19 cellular contexts compared by ENCODE assay signal in the genomic region with DNA sequence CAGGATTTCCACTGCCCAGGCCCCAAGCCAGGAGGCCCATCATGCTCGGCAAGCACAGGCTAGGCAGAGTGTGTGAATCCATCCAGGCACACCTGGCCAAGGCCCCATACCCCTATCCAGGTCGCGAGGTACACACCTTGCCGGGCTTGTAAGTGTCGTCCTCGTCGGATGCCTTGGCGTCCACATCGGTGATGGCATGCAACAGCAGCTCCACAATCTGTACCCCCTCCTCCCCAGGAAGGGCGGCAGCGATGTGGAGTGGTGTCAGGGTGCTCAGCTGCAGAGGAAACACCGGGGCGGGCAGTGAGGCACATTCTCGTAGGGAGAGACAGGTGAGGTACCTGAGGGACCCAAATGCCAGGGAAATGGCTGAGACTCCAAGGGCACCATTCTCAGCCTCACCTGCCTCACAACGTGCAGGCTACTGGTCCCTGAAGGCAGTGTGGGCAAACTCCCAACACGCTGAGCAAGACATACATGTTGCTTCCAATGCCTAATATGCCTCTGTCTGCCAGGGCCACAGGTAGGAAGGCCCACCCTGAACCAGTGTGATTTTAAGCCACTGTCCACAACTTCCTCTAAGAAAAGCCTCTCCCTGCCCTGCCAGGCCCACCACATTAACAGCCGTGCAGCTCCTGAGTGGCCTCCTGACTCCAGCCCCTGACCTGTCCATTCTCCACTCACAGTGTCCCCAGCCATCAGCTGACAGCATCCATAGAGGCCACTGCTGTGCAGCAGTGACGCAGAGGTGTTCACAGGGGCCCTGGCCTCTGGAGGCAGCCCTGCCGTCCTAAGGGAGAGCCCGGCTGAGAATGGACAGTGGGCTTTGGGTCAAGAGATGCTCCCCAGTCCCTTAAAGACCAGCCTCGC. TPM values are rescaled to one million over a fixed set of nuclear protein-coding genes. Genes with fewer than 3 reads are reported as not detected.
A peak's percentile ranks its signal among the peaks of the same experiment; 100 is the strongest.
DNase-seq lines count a peak whose midpoint lies in the region; ATAC-seq, FAIRE-seq and TF ChIP-seq lines count a peak whose summit lies in the region.
"Had no signal": no experiment of that assay in that cellular context is flagged by ENCODE, and none has a peak within 500 bp of the region (broad histone marks: within the 10 kb centered on the region; RNA-seq: fewer than 3 reads in every experiment).

No MANE protein-coding gene starts in this region.

- WGBS in HepG2 (ENCODE audit: low lambda C conversion rate): 96% methylated on average over 21 of the region's 21 CpGs
- 94% methylated on average over 21 of the region's 21 CpGs for WGBS in smooth muscle cell (ENCODE audit: low lambda C conversion rate)

- no peak for DNase-seq in activated naive CD4-positive, alpha-beta T cell treated with anti-CD3 and anti-CD28 coated beads, Interleukin-2, amount 10 ng/mL, durations not matched to agents 7 days and 5 days
- DNase-seq in activated naive CD4-positive, alpha-beta T cell treated with anti-CD3 and anti-CD28 coated beads, Interleukin-2, amount 50 U/mL, for 16 hours: no peak
- peak; percentile 7 for DNase-seq in activated CD4-positive, alpha-beta memory T cell treated with anti-CD3 and anti-CD28 coated beads, Interleukin-2, amount 10 ng/mL, durations not matched to agents 7 days and 5 days
- DNase-seq in HepG2 (ENCODE audit: low spot score): no peak
- DNase-seq in type B pancreatic cell (ENCODE audit: extremely low spot score, unreplicated experiment): peak; percentile 59
- DNase-seq in CD8-positive, alpha-beta memory T cell: no peak
- no peak for DNase-seq in smooth muscle cell (lab: John Stamatoyannopoulos, UW; ENCODE audit: unreplicated experiment)
- no peak for DNase-seq in NCI-H1048 (lab: John Stamatoyannopoulos, UW)
- DNase-seq: DMS153, NCI-H1436, NCI-H524 treated with DMSO at 0.1 percent for 48 hours had no signal

- CTCF ChIA-PET in activated naive CD4-positive, alpha-beta T cell treated with anti-CD3 and anti-CD28 coated beads, Interleukin-2, amount 10 ng/mL, durations not matched to agents 7 days and 5 days (lab: Charles Lee): interaction anchor here (1.3 to 1.8 kb wide), 4 partner anchors 10 to 75 kb away, joined by 4 to 20 read pairs (median 7); no protein-coding TSS in a partner anchor
- CTCF ChIA-PET in activated CD4-positive, alpha-beta memory T cell treated with anti-CD3 and anti-CD28 coated beads, Interleukin-2, amount 10 ng/mL, durations not matched to agents 7 days and 5 days (lab: Charles Lee): interaction anchor here (0.8 to 2.9 kb wide), 4 partner anchors 16 to 220 kb away, joined by 3 to 49 read pairs (median 22); partner anchors contain the start of gene CAPN10
- CTCF ChIA-PET in HepG2 (lab: Yijun Ruan, JAX; ENCODE audit: low intra/inter-chr PET ratio, low total read pairs): interaction anchor here (1.3 to 1.6 kb wide), 2 partner anchors 91 to 248 kb away, joined by 4 to 5 read pairs; no protein-coding TSS in a partner anchor
- CTCF ChIA-PET in CD8-positive, alpha-beta memory T cell (lab: Charles Lee): interaction anchor here (1.2 to 3.1 kb wide), 8 partner anchors 16 to 327 kb away, joined by 3 to 39 read pairs (median 10); partner anchors contain the start of gene CAPN10

- H3K36me3 Mint-ChIP-seq in activated naive CD4-positive, alpha-beta T cell treated with anti-CD3 and anti-CD28 coated beads, Interleukin-2, amount 10 ng/mL, durations not matched to agents 7 days and 5 days: peaks cover 1% of the 10 kb centered on the region
- no peaks in the 10 kb centered on the region for H3K36me3 Mint-ChIP-seq in activated CD4-positive, alpha-beta memory T cell treated with anti-CD3 and anti-CD28 coated beads, Interleukin-2, amount 10 ng/mL, durations not matched to agents 7 days and 5 days (ENCODE audit: low read depth)
- H3K36me3 Mint-ChIP-seq in type B pancreatic cell: no peaks in the 10 kb centered on the region
- H3K36me3 Mint-ChIP-seq in CD8-positive, alpha-beta memory T cell: peaks cover 6 to 31% (median 13%) of the 10 kb centered on the region in 3 donors

- H4K20me1 ChIP-seq in HepG2 (ENCODE audit: insufficient read depth, low read length) (no peaks in the 10 kb centered on the region; the same call in 1 of the 2 replicates), smooth muscle cell (ENCODE audit: low read depth) (no peaks in the 10 kb centered on the region)

- H3K9me3 Mint-ChIP-seq in activated naive CD4-positive, alpha-beta T cell treated with anti-CD3 and anti-CD28 coated beads, Interleukin-2, amount 10 ng/mL, durations not matched to agents 7 days and 5 days: no peaks in the 10 kb centered on the region
- no peaks in the 10 kb centered on the region for H3K9me3 Mint-ChIP-seq in activated CD4-positive, alpha-beta memory T cell treated with anti-CD3 and anti-CD28 coated beads, Interleukin-2, amount 10 ng/mL, durations not matched to agents 7 days and 5 days
- H3K9me3 Mint-ChIP-seq in type B pancreatic cell: no peaks in the 10 kb centered on the region
- no peaks in the 10 kb centered on the region for H3K9me3 Mint-ChIP-seq in CD8-positive, alpha-beta memory T cell
- H3K9me3 Mint-ChIP-seq: activated naive CD8-positive, alpha-beta T cell treated with anti-CD3 and anti-CD28 coated beads, Interleukin-2, amount 50 U/mL, for 24 hours; activated T-helper 1 cell treated with anti-CD3 and anti-CD28 coated beads, Interleukin-12 subunit alpha, Interleukin-12 subunit beta, Interleukin-2, Interleukin-4 antibody, amounts not matched to agents 30 ng/mL and 10 ng/mL and 1 ng/mL, durations not matched to agents 14 hours and 24 hours and 36 hours; CD4-positive, alpha-beta T cell had no signal

- no peaks in the 10 kb centered on the region for H3K9me3 ChIP-seq in HepG2 (ENCODE audit: low read length)
- H3K9me3 ChIP-seq in CD8-positive, alpha-beta memory T cell (ENCODE audit: low read length): no peaks in the 10 kb centered on the region
- no peaks in the 10 kb centered on the region for H3K9me3 ChIP-seq in smooth muscle cell (replicated peaks; ENCODE audit: low read depth)
- H3K9me3 ChIP-seq: body of pancreas, colonic mucosa, uterus had no signal

- H2AFZ ChIP-seq in HepG2 (ENCODE audit: low read length) (no peak overlapping the region), smooth muscle cell (ENCODE audit: low read depth) (no peak overlapping the region)

- H3K36me3 ChIP-seq in HepG2 (replicated peaks in 1 of 2; ENCODE audit: control insufficient read depth in 1 of 2, insufficient read depth in 2 of 2, low read length in 2 of 2) (peaks cover 6 to 10% of the 10 kb centered on the region in 2 experiments; a peak in 3 of 5 replicates), smooth muscle cell (ENCODE audit: low read depth) (no peaks in the 10 kb centered on the region)
- no peaks in the 10 kb centered on the region for H3K36me3 ChIP-seq in CD8-positive, alpha-beta memory T cell (ENCODE audit: insufficient read depth, low read length)
- H3K36me3 ChIP-seq: colonic mucosa, uterus had no signal

- in situ Hi-C loops in HepG2 (cut with HindIII; ENCODE audit: extremely low pct_ligation_motif_present, low pct_unique_long_range_greater_than_20kb): no loop called here

- peaks cover 13% of the 10 kb centered on the region for H3K4me1 Mint-ChIP-seq in activated naive CD4-positive, alpha-beta T cell treated with anti-CD3 and anti-CD28 coated beads, Interleukin-2, amount 10 ng/mL, durations not matched to agents 7 days and 5 days
- H3K4me1 Mint-ChIP-seq in activated CD4-positive, alpha-beta memory T cell treated with anti-CD3 and anti-CD28 coated beads, Interleukin-2, amount 10 ng/mL, durations not matched to agents 7 days and 5 days: peaks cover 16% of the 10 kb centered on the region
- peaks cover 4% of the 10 kb centered on the region for H3K4me1 Mint-ChIP-seq in type B pancreatic cell (ENCODE audit: unreplicated experiment)
- H3K4me1 Mint-ChIP-seq in CD8-positive, alpha-beta memory T cell: peaks cover 10 to 14% (median 12%) of the 10 kb centered on the region in 3 donors

- no peaks in the 10 kb centered on the region for H3K27me3 ChIP-seq in HepG2 (ENCODE audit: control insufficient read depth in 1 of 2, insufficient read depth in 2 of 2, low read length in 2 of 2)
- no peaks in the 10 kb centered on the region for H3K27me3 ChIP-seq in CD8-positive, alpha-beta memory T cell (ENCODE audit: insufficient read depth, low read length, poor library complexity, severe bottlenecking)
- no peaks in the 10 kb centered on the region for H3K27me3 ChIP-seq in smooth muscle cell (ENCODE audit: low read depth)
- H3K27me3 ChIP-seq: body of pancreas, colonic mucosa, uterus had no signal

- H3K27ac Mint-ChIP-seq in activated naive CD4-positive, alpha-beta T cell treated with anti-CD3 and anti-CD28 coated beads, Interleukin-2, amount 10 ng/mL, durations not matched to agents 7 days and 5 days: peak overlapping the region; percentile 60
- no peak overlapping the region for H3K27ac Mint-ChIP-seq in activated CD4-positive, alpha-beta memory T cell treated with anti-CD3 and anti-CD28 coated beads, Interleukin-2, amount 10 ng/mL, durations not matched to agents 7 days and 5 days
- H3K27ac Mint-ChIP-seq in type B pancreatic cell: no peak overlapping the region
- H3K27ac Mint-ChIP-seq in CD8-positive, alpha-beta memory T cell: no peak overlapping the region
- H3K27ac Mint-ChIP-seq: activated naive CD8-positive, alpha-beta T cell treated with anti-CD3 and anti-CD28 coated beads, Interleukin-2, amount 50 U/mL, for 24 hours had no signal

- H3F3A ChIP-seq in smooth muscle cell (ENCODE audit: low read depth): no peaks in the 10 kb centered on the region

- H3K4me2 ChIP-seq in HepG2 (ENCODE audit: low read depth, low read length) (no peak overlapping the region), smooth muscle cell (no peak overlapping the region)

- H3K4me1 ChIP-seq in HepG2 (ENCODE audit: insufficient read depth, low read length) (no peaks in the 10 kb centered on the region), smooth muscle cell (ENCODE audit: low read depth) (no peaks in the 10 kb centered on the region)
- peaks cover 11% of the 10 kb centered on the region for H3K4me1 ChIP-seq in CD8-positive, alpha-beta memory T cell (ENCODE audit: insufficient read depth, low read length)
- H3K4me1 ChIP-seq: body of pancreas, colonic mucosa, uterus had no signal

- H3K4me3 ChIP-seq in HepG2 (replicated peaks in 1 of 3; ENCODE audit: insufficient read depth in 1 of 3, low read depth in 2 of 3, low read length in 3 of 3): no peak overlapping the region
- no peak overlapping the region for H3K4me3 ChIP-seq in CD8-positive, alpha-beta memory T cell (ENCODE audit: low read length)
- no peak overlapping the region for H3K4me3 ChIP-seq in smooth muscle cell
- H3K4me3 ChIP-seq: body of pancreas, colonic mucosa, uterus had no signal

- no peak overlapping the region for H3K27ac ChIP-seq in HepG2 (ENCODE audit: extremely low read length, insufficient read depth, low read length)
- H3K27ac ChIP-seq in CD8-positive, alpha-beta memory T cell (ENCODE audit: low read depth, low read length): no peak overlapping the region
- H3K27ac ChIP-seq in smooth muscle cell (ENCODE audit: low read depth): no peak overlapping the region
- H3K27ac ChIP-seq: body of pancreas, colonic mucosa, uterus had no signal

- TF ChIP-seq EP300 in HepG2 (IDR thresholded peaks at IDR 0.05; ENCODE audit: low read depth in 2 of 2, low read length in 2 of 2) (no peak), HepG2 (CRISPR knock-in tag; IDR thresholded peaks at IDR 0.05; ENCODE audit: borderline replicate concordance) (no peak)

- no peak for TF ChIP-seq RAD21 in HepG2 (CRISPR knock-in tag; IDR thresholded peaks at IDR 0.05)

- POLR2A ChIA-PET in activated CD4-positive, alpha-beta memory T cell treated with anti-CD3 and anti-CD28 coated beads, Interleukin-2, amount 10 ng/mL, durations not matched to agents 7 days and 5 days (lab: Charles Lee): interaction anchor here (1.4 to 3.1 kb wide), 2 partner anchors 54 to 67 kb away, joined by 4 to 17 read pairs; no protein-coding TSS in a partner anchor
- POLR2A ChIA-PET in HepG2 (lab: Yijun Ruan, JAX): interaction anchor here (1.4 kb wide), 1 partner anchor 67 kb away, joined by 3 read pairs; no protein-coding TSS in a partner anchor
- POLR2A ChIA-PET in CD8-positive, alpha-beta memory T cell (lab: Charles Lee): no interaction called here

- TF ChIP-seq CTCF in HepG2 (CRISPR knock-in tag; IDR thresholded peaks at IDR 0.05) (no peak), type B pancreatic cell (conservative IDR thresholded peaks at IDR 0.05) (no peak), smooth muscle cell (IDR thresholded peaks at IDR 0.05; ENCODE audit: borderline replicate concordance, insufficient read depth, poor library complexity, severe bottlenecking) (no peak)

- no peak for FAIRE-seq in HepG2 (lab: Jason Lieb, UNC)
- FAIRE-seq: endometrium had no signal

- H3K9ac ChIP-seq in HepG2 (ENCODE audit: insufficient read depth, low read depth, low read length) (no peak overlapping the region), smooth muscle cell (ENCODE audit: low read depth) (no peak overlapping the region)

- H3K27me3 Mint-ChIP-seq in activated naive CD4-positive, alpha-beta T cell treated with anti-CD3 and anti-CD28 coated beads, Interleukin-2, amount 10 ng/mL, durations not matched to agents 7 days and 5 days: no peaks in the 10 kb centered on the region
- no peaks in the 10 kb centered on the region for H3K27me3 Mint-ChIP-seq in activated CD4-positive, alpha-beta memory T cell treated with anti-CD3 and anti-CD28 coated beads, Interleukin-2, amount 10 ng/mL, durations not matched to agents 7 days and 5 days
- no peaks in the 10 kb centered on the region for H3K27me3 Mint-ChIP-seq in type B pancreatic cell
- H3K27me3 Mint-ChIP-seq in CD8-positive, alpha-beta memory T cell: peaks cover 0 to 2% of the 10 kb centered on the region in 2 donors
- H3K27me3 Mint-ChIP-seq: activated naive CD8-positive, alpha-beta T cell treated with anti-CD3 and anti-CD28 coated beads, Interleukin-2, amount 50 U/mL, for 24 hours; CD4-positive, alpha-beta T cell; memory B cell had no signal

- no peak for TF ChIP-seq POLR2A in HepG2 (IDR thresholded peaks at IDR 0.05; ENCODE audit: insufficient read depth in 1 of 2, low read depth in 2 of 2, low read length in 2 of 2)

- no peak overlapping the region for H3K4me3 Mint-ChIP-seq in activated naive CD4-positive, alpha-beta T cell treated with anti-CD3 and anti-CD28 coated beads, Interleukin-2, amount 10 ng/mL, durations not matched to agents 7 days and 5 days
- no peak overlapping the region for H3K4me3 Mint-ChIP-seq in activated CD4-positive, alpha-beta memory T cell treated with anti-CD3 and anti-CD28 coated beads, Interleukin-2, amount 10 ng/mL, durations not matched to agents 7 days and 5 days
- no peak overlapping the region for H3K4me3 Mint-ChIP-seq in type B pancreatic cell
- H3K4me3 Mint-ChIP-seq in CD8-positive, alpha-beta memory T cell: no peak overlapping the region
- H3K4me3 Mint-ChIP-seq: activated naive CD8-positive, alpha-beta T cell treated with anti-CD3 and anti-CD28 coated beads, Interleukin-2, amount 50 U/mL, for 24 hours; activated T-helper 1 cell treated with anti-CD3 and anti-CD28 coated beads, Interleukin-12 subunit alpha, Interleukin-12 subunit beta, Interleukin-2, Interleukin-4 antibody, amounts not matched to agents 30 ng/mL and 10 ng/mL and 1 ng/mL, durations not matched to agents 14 hours and 24 hours and 36 hours; CD4-positive, alpha-beta T cell; memory B cell had no signal

- no peaks in the 10 kb centered on the region for H3K79me2 ChIP-seq in HepG2 (ENCODE audit: insufficient read depth, low read length)
- no peaks in the 10 kb centered on the region for H3K79me2 ChIP-seq in smooth muscle cell (ENCODE audit: low read depth)

- intact Hi-C loops in HepG2 (cut with micrococcal nuclease; ENCODE audit: unreplicated experiment): loop anchor here (10.0 kb wide), 1 partner anchor 132 kb away; no protein-coding TSS in a partner anchor

- BruUV-seq in HepG2 (replicated peaks; lab: Mats Ljungman, UMichigan): no TSS peak

- ATAC-seq in HepG2: no peak; the same call in 2 of the 3 replicates

RNA-seq across cellular contexts. Expression of gene ANKMY1, which starts 44.9 kb away (rescaled TPM):
- total RNA-seq in activated CD4-positive, alpha-beta memory T cell treated with anti-CD3 and anti-CD28 coated beads, Interleukin-2, amount 10 ng/mL, durations not matched to agents 7 days and 5 days: 10 to 100 TPM; 28.2 to 31.5 TPM
- total RNA-seq in HepG2 (2016; rRNA removed; fragmentation: Illumina TruSeq; extraction: Trizol) (7.3 and 11.7 TPM in 2 replicates), type B pancreatic cell (ENCODE audit: low replicate concordance) (13.4 and 16.8 TPM in 2 replicates), smooth muscle cell (3.4 and 8.7 TPM in 2 replicates)
- 9.7 and 12.6 TPM in 2 replicates for total RNA-seq in HepG2 (2016; cell fraction: cytosol; rRNA removed; fragmentation: Illumina TruSeq; extraction: Trizol; ENCODE audit: low read depth)
- 8.8 and 12.4 TPM in 2 replicates for total RNA-seq in HepG2 (2016; cell fraction: insoluble cytoplasmic fraction; rRNA removed; fragmentation: Illumina TruSeq; extraction: Trizol)
- 10.6 and 11.9 TPM in 2 replicates for total RNA-seq in HepG2 (2016; cell fraction: membrane; rRNA removed; fragmentation: Illumina TruSeq; extraction: Trizol)
- total RNA-seq in HepG2 (2016; cell fraction: nucleus; rRNA removed; fragmentation: Illumina TruSeq; extraction: Trizol): 23.2 and 30.1 TPM in 2 replicates
- polyA plus RNA-seq in HepG2 (2011; rRNA removed) (18.8 and 20.5 TPM in 2 replicates), smooth muscle cell (5.6 and 6.4 TPM in 2 replicates)
- polyA plus RNA-seq in HepG2 (2011; cell fraction: cytosol; rRNA removed): 11.7 and 12.1 TPM in 2 replicates
- polyA plus RNA-seq in HepG2 (2011; cell fraction: nucleus; rRNA removed): 55.1 and 66.4 TPM in 2 replicates
- polyA plus RNA-seq in HepG2 (2012): 8.0 and 8.9 TPM in 2 replicates
- 2.6 and 3.4 TPM in 2 replicates for polyA plus RNA-seq in HepG2 (2016; cell fraction: cytosol; fragmentation: Illumina TruSeq; extraction: Trizol; ENCODE audit: low read depth)
- 7.8 and 8.8 TPM in 2 replicates for polyA plus RNA-seq in HepG2 (2016; cell fraction: insoluble cytoplasmic fraction; fragmentation: Illumina TruSeq; extraction: Trizol; ENCODE audit: low read depth)
- polyA plus RNA-seq in HepG2 (2016; cell fraction: membrane; fragmentation: Illumina TruSeq; extraction: Trizol; ENCODE audit: low read depth): 4.9 and 6.3 TPM in 2 replicates
- 30.4 and 35.4 TPM in 2 replicates for polyA plus RNA-seq in HepG2 (2016; cell fraction: nucleus; fragmentation: Illumina TruSeq; extraction: Trizol; ENCODE audit: insufficient read depth, low read depth)
- polyA minus RNA-seq in HepG2 (2011; rRNA and poly(A)+ RNA removed; ENCODE audit: low replicate concordance): 41.3 and 43.1 TPM in 2 replicates
- 6.0 and 6.9 TPM in 2 replicates for polyA minus RNA-seq in HepG2 (2011; cell fraction: cytosol; rRNA and poly(A)+ RNA removed)
- 52.8 and 56.1 TPM in 2 replicates for polyA minus RNA-seq in HepG2 (2011; cell fraction: nucleus; rRNA and poly(A)+ RNA removed)
- total RNA-seq in CD8-positive, alpha-beta memory T cell: 10 to 100 TPM; 22.4 to 27.9 TPM
- polyA plus RNA-seq in CD8-positive, alpha-beta memory T cell: 15.8 TPM

RNA-seq across cellular contexts. Expression of gene DUSP28, which starts 47.3 kb away (rescaled TPM):
- total RNA-seq in activated CD4-positive, alpha-beta memory T cell treated with anti-CD3 and anti-CD28 coated beads, Interleukin-2, amount 10 ng/mL, durations not matched to agents 7 days and 5 days: 1 to 10 TPM; 7.9 to 9.3 TPM
- total RNA-seq in HepG2 (2016; rRNA removed; fragmentation: Illumina TruSeq; extraction: Trizol) (2.5 and 5.2 TPM in 2 replicates), type B pancreatic cell (ENCODE audit: low replicate concordance) (4.3 and 6.4 TPM in 2 replicates), smooth muscle cell (2.2 and 2.9 TPM in 2 replicates)
- total RNA-seq in HepG2 (2016; cell fraction: cytosol; rRNA removed; fragmentation: Illumina TruSeq; extraction: Trizol; ENCODE audit: low read depth): 4.5 and 4.9 TPM in 2 replicates
- 2.9 and 5.6 TPM in 2 replicates for total RNA-seq in HepG2 (2016; cell fraction: insoluble cytoplasmic fraction; rRNA removed; fragmentation: Illumina TruSeq; extraction: Trizol)
- total RNA-seq in HepG2 (2016; cell fraction: membrane; rRNA removed; fragmentation: Illumina TruSeq; extraction: Trizol): 6.2 and 6.3 TPM in 2 replicates
- total RNA-seq in HepG2 (2016; cell fraction: nucleus; rRNA removed; fragmentation: Illumina TruSeq; extraction: Trizol): 7.1 TPM in 2 replicates
- polyA plus RNA-seq in HepG2 (2011; rRNA removed) (6.7 and 8.6 TPM in 2 replicates), smooth muscle cell (6.4 and 6.5 TPM in 2 replicates)
- 3.4 and 4.1 TPM in 2 replicates for polyA plus RNA-seq in HepG2 (2011; cell fraction: cytosol; rRNA removed)
- 6.6 and 6.7 TPM in 2 replicates for polyA plus RNA-seq in HepG2 (2011; cell fraction: nucleus; rRNA removed)
- polyA plus RNA-seq in HepG2 (2012): 5.4 and 6.8 TPM in 2 replicates
- 4.9 and 6.2 TPM in 2 replicates for polyA plus RNA-seq in HepG2 (2016; cell fraction: cytosol; fragmentation: Illumina TruSeq; extraction: Trizol; ENCODE audit: low read depth)
- 3.9 and 4.1 TPM in 2 replicates for polyA plus RNA-seq in HepG2 (2016; cell fraction: insoluble cytoplasmic fraction; fragmentation: Illumina TruSeq; extraction: Trizol; ENCODE audit: low read depth)
- 5.5 and 7.1 TPM in 2 replicates for polyA plus RNA-seq in HepG2 (2016; cell fraction: membrane; fragmentation: Illumina TruSeq; extraction: Trizol; ENCODE audit: low read depth)
- polyA plus RNA-seq in HepG2 (2016; cell fraction: nucleus; fragmentation: Illumina TruSeq; extraction: Trizol; ENCODE audit: insufficient read depth, low read depth): 11.1 and 15.5 TPM in 2 replicates
- polyA minus RNA-seq in HepG2 (2011; rRNA and poly(A)+ RNA removed; ENCODE audit: low replicate concordance): 2.8 and 4.2 TPM in 2 replicates
- polyA minus RNA-seq in HepG2 (2011; cell fraction: cytosol; rRNA and poly(A)+ RNA removed): 1.7 and 2.2 TPM in 2 replicates
- 11.5 and 12.3 TPM in 2 replicates for polyA minus RNA-seq in HepG2 (2011; cell fraction: nucleus; rRNA and poly(A)+ RNA removed)
- 1 to 10 TPM; 7.0 TPM for total RNA-seq in CD8-positive, alpha-beta memory T cell
- polyA plus RNA-seq in CD8-positive, alpha-beta memory T cell: 22.0 TPM

RNA-seq across cellular contexts. Expression of gene RNPEPL1, which starts 55.4 kb away (rescaled TPM):
- 100 to 1,000 TPM; 135 to 144 TPM for total RNA-seq in activated CD4-positive, alpha-beta memory T cell treated with anti-CD3 and anti-CD28 coated beads, Interleukin-2, amount 10 ng/mL, durations not matched to agents 7 days and 5 days
- total RNA-seq in HepG2 (2016; rRNA removed; fragmentation: Illumina TruSeq; extraction: Trizol) (13.0 and 27.6 TPM in 2 replicates), type B pancreatic cell (ENCODE audit: low replicate concordance) (40.5 and 66.4 TPM in 2 replicates), smooth muscle cell (13.5 and 15.3 TPM in 2 replicates)
- 21.9 and 24.8 TPM in 2 replicates for total RNA-seq in HepG2 (2016; cell fraction: cytosol; rRNA removed; fragmentation: Illumina TruSeq; extraction: Trizol; ENCODE audit: low read depth)
- 12.9 and 23.2 TPM in 2 replicates for total RNA-seq in HepG2 (2016; cell fraction: insoluble cytoplasmic fraction; rRNA removed; fragmentation: Illumina TruSeq; extraction: Trizol)
- total RNA-seq in HepG2 (2016; cell fraction: membrane; rRNA removed; fragmentation: Illumina TruSeq; extraction: Trizol): 50.1 and 53.8 TPM in 2 replicates
- total RNA-seq in HepG2 (2016; cell fraction: nucleus; rRNA removed; fragmentation: Illumina TruSeq; extraction: Trizol): 17.5 and 21.9 TPM in 2 replicates
- polyA plus RNA-seq in HepG2 (2011; rRNA removed) (18.0 and 28.8 TPM in 2 replicates), smooth muscle cell (40.9 and 48.3 TPM in 2 replicates)
- 20.3 and 26.3 TPM in 2 replicates for polyA plus RNA-seq in HepG2 (2011; cell fraction: cytosol; rRNA removed)
- polyA plus RNA-seq in HepG2 (2011; cell fraction: nucleus; rRNA removed): 94.3 and 114 TPM in 2 replicates
- 37.2 and 56.3 TPM in 2 replicates for polyA plus RNA-seq in HepG2 (2012)
- polyA plus RNA-seq in HepG2 (2016; cell fraction: cytosol; fragmentation: Illumina TruSeq; extraction: Trizol; ENCODE audit: low read depth): 43.4 and 46.1 TPM in 2 replicates
- 40.1 and 49.6 TPM in 2 replicates for polyA plus RNA-seq in HepG2 (2016; cell fraction: insoluble cytoplasmic fraction; fragmentation: Illumina TruSeq; extraction: Trizol; ENCODE audit: low read depth)
- polyA plus RNA-seq in HepG2 (2016; cell fraction: membrane; fragmentation: Illumina TruSeq; extraction: Trizol; ENCODE audit: low read depth): 85.0 and 102 TPM in 2 replicates
- 57.9 and 59.3 TPM in 2 replicates for polyA plus RNA-seq in HepG2 (2016; cell fraction: nucleus; fragmentation: Illumina TruSeq; extraction: Trizol; ENCODE audit: insufficient read depth, low read depth)
- polyA minus RNA-seq in HepG2 (2011; rRNA and poly(A)+ RNA removed; ENCODE audit: low replicate concordance): 15.3 and 64.5 TPM in 2 replicates
- polyA minus RNA-seq in HepG2 (2011; cell fraction: cytosol; rRNA and poly(A)+ RNA removed): 55.0 and 57.6 TPM in 2 replicates
- 18.6 and 21.0 TPM in 2 replicates for polyA minus RNA-seq in HepG2 (2011; cell fraction: nucleus; rRNA and poly(A)+ RNA removed)
- total RNA-seq in CD8-positive, alpha-beta memory T cell: 10 to 100 TPM; 55.6 to 61.1 TPM
- 101 TPM for polyA plus RNA-seq in CD8-positive, alpha-beta memory T cell

Comparison
In these comparisons a context has a peak if more than half of its experiments do, and no peak if none do; other contexts are left out.
1. DNase-seq: peak in activated CD4-positive, alpha-beta memory T cell treated with anti-CD3 and anti-CD28 coated beads, Interleukin-2, amount 10 ng/mL, durations not matched to agents 7 days and 5 days (single experiment) and type B pancreatic cell (single experiment); none in activated naive CD4-positive, alpha-beta T cell treated with anti-CD3 and anti-CD28 coated beads, Interleukin-2, amount 10 ng/mL, durations not matched to agents 7 days and 5 days (single experiment), activated naive CD4-positive, alpha-beta T cell treated with anti-CD3 and anti-CD28 coated beads, Interleukin-2, amount 50 U/mL, for 16 hours (single experiment), HepG2 (single experiment), CD8-positive, alpha-beta memory T cell (0 of 5), smooth muscle cell (single experiment) and NCI-H1048 (single experiment).